ENCODE assay signal across 8 cellular contexts in genomic region chr10:99709480-99710229, GRCh38. TPM values are rescaled to one million over a fixed set of nuclear protein-coding genes. Genes with fewer than 3 reads are reported as not detected.
A peak's percentile ranks its signal among the peaks of the same experiment; 100 is the strongest.
DNase-seq lines count a peak whose midpoint lies in the region; ATAC-seq, FAIRE-seq and TF ChIP-seq lines count a peak whose summit lies in the region.

No MANE protein-coding gene starts in this region.

- no peak for TF ChIP-seq CTCF in GM13976 (IDR thresholded peaks at IDR 0.05; ENCODE audit: borderline replicate concordance, control extremely low read depth, extremely low read depth, insufficient read depth, missing control alignments)
- no peak for TF ChIP-seq CTCF in H9 (conservative IDR thresholded peaks at IDR 0.05)
- TF ChIP-seq CTCF in CD14-positive monocyte (IDR thresholded peaks at IDR 0.05) = no peak

- no peak overlapping the region for H3K56ac ChIP-seq in H9 (ENCODE audit: insufficient read length, low read depth, low read length)

- H3K4me1 Mint-ChIP-seq in H9 (no peaks in the 10 kb centered on the region), CD14-positive monocyte (peaks cover 2% of the 10 kb centered on the region)

- DNase-seq in GM13976 (ENCODE audit: low spot score) (peak; percentile 38), H9 (peak; percentile 40), SK-N-MC (ENCODE audit: low read depth, low spot score) (no peak), left colon (no peak), Kasumi-1 (lab: John Stamatoyannopoulos, UW) (no peak), CD14-positive monocyte (ENCODE audit: low spot score) (no peak), NOMO-1 (lab: John Stamatoyannopoulos, UW; ENCODE audit: unreplicated experiment in 2 of 2) (no peak), small intestine (no peak)

- H2AFZ ChIP-seq in H9 (ENCODE audit: low read length) = no peak overlapping the region

- H3K27me3 Mint-ChIP-seq in H9 (ENCODE audit: low read depth) (no peaks in the 10 kb centered on the region), CD14-positive monocyte (ENCODE audit: low read depth in 3 of 3) (no peaks in the 10 kb centered on the region)

- no peak overlapping the region for H4K5ac ChIP-seq in H9 (ENCODE audit: insufficient read length, low read depth, low read length)

- no peak overlapping the region for H2BK12ac ChIP-seq in H9 (ENCODE audit: insufficient read length, low read depth, low read length)

- H3K4ac ChIP-seq in H9 (ENCODE audit: low read depth, low read length) = no peak overlapping the region

- H4K20me1 ChIP-seq in H9 (ENCODE audit: control insufficient read depth, insufficient read depth, insufficient read length) = no peaks in the 10 kb centered on the region

- no peak overlapping the region for H2BK5ac ChIP-seq in H9 (ENCODE audit: insufficient read length, low read length)

- H3K36me3 Mint-ChIP-seq in H9 (ENCODE audit: insufficient read depth in 1 of 3, low read depth in 3 of 3) (peaks cover 11 to 36% (median 23%) of the 10 kb centered on the region in 3 experiments; a peak in 6 of 7 replicates), CD14-positive monocyte (peaks cover 61 to 72% of the 10 kb centered on the region in 2 donors)

- H3K14ac ChIP-seq in H9 (ENCODE audit: insufficient read depth, low read length) = no peak overlapping the region

- H3K36me3 ChIP-seq in SK-N-MC (ENCODE audit: insufficient read depth, low read length) (no peaks in the 10 kb centered on the region), small intestine (ENCODE audit: control insufficient read depth in 2 of 2, insufficient read depth in 2 of 2, low read length in 2 of 2) (peaks cover 11 to 23% of the 10 kb centered on the region in 2 donors)

- H3K4me3 ChIP-seq in SK-N-MC = peak overlapping the region; percentile 57
- no peak overlapping the region for H3K4me3 ChIP-seq in small intestine (ENCODE audit: low read depth in 1 of 2, low read length in 2 of 2)

- intact Hi-C loops in left colon (cut with DNase I, micrococcal nuclease) = loop anchor here in 1 of 2 donors (10.0 kb wide), 1 partner anchor 85 kb away; the partner anchor contains the start of gene SLC25A28
- intact Hi-C loops in CD14-positive monocyte (cut with micrococcal nuclease) = loop anchor here (2.0 to 10.0 kb wide), 5 partner anchors 79 to 275 kb away; partner anchors contain the start of gene GOT1 (in 1 of the 2)

- H3K9ac ChIP-seq in H9 (ENCODE audit: extremely low read depth, insufficient read length, low read length) (no peak overlapping the region), SK-N-MC (ENCODE audit: insufficient read length) (no peak overlapping the region)

- no peaks in the 10 kb centered on the region for H3K27me3 ChIP-seq in H9 (ENCODE audit: insufficient read depth, low read length)
- H3K27me3 ChIP-seq in small intestine (ENCODE audit: control insufficient read depth in 2 of 2, insufficient read depth in 2 of 2, low read length in 2 of 2) = no peaks in the 10 kb centered on the region

- peak; percentile 24 for ATAC-seq in left colon

- no peak overlapping the region for H3T11ph ChIP-seq in H9 (ENCODE audit: low read length)

- H3K4me2 ChIP-seq in H9 (ENCODE audit: insufficient read depth, insufficient read length, low read length) = no peak overlapping the region

- no peaks in the 10 kb centered on the region for H3K23me2 ChIP-seq in H9 (ENCODE audit: insufficient read length, low read depth, low read length, poor library complexity, severe bottlenecking)

- H3K27ac Mint-ChIP-seq in H9 = no peak overlapping the region; a peak in 1 of 7 replicates
- peak overlapping the region in 1 of 7 donors; percentile 46 for H3K27ac Mint-ChIP-seq in CD14-positive monocyte

- no peaks in the 10 kb centered on the region for H3K9me3 ChIP-seq in H9 (ENCODE audit: control insufficient read depth, low read depth, low read length)
- no peaks in the 10 kb centered on the region for H3K9me3 ChIP-seq in SK-N-MC (ENCODE audit: low read depth, low read length)
- H3K9me3 ChIP-seq in small intestine (ENCODE audit: control insufficient read depth, low read depth) = no peaks in the 10 kb centered on the region

- no peak overlapping the region for H4K8ac ChIP-seq in H9 (replicated peaks; ENCODE audit: insufficient read length, low read depth, low read length)

- no peak overlapping the region for H2BK20ac ChIP-seq in H9 (ENCODE audit: low read depth, low read length, poor library complexity, severe bottlenecking)

- H3K9me3 Mint-ChIP-seq in H9 (no peaks in the 10 kb centered on the region), CD14-positive monocyte (no peaks in the 10 kb centered on the region)

- in situ Hi-C loops in GM13976 (cut with MboI; ENCODE audit: low sequenced_read_pairs, unreplicated experiment) = loop anchor here (25.0 kb wide), 1 partner anchor 272 kb away; the partner anchor contains the start of gene GOT1

- H3K27ac ChIP-seq in H9 (ENCODE audit: insufficient read length, low read depth, low read length) = no peak overlapping the region
- peak overlapping the region; percentile 94 for H3K27ac ChIP-seq in SK-N-MC
- H3K27ac ChIP-seq in small intestine (ENCODE audit: low read depth in 1 of 2, low read length in 1 of 2) = no peak overlapping the region

- H3K4me1 ChIP-seq in H9 (ENCODE audit: insufficient read depth, low read length) (no peaks in the 10 kb centered on the region), small intestine (ENCODE audit: control insufficient read depth in 2 of 2, insufficient read depth in 1 of 2, low read depth in 1 of 2, low read length in 1 of 2) (no peaks in the 10 kb centered on the region)

- H3K23ac ChIP-seq in H9 (ENCODE audit: insufficient read length, low read depth, low read length) = no peak overlapping the region

- no peak for FAIRE-seq in small intestine (lab: Jason Lieb, UNC)

- H3K4me3 Mint-ChIP-seq in H9 (no peak overlapping the region), CD14-positive monocyte (no peak overlapping the region)

- no peak overlapping the region for H2AK5ac ChIP-seq in H9 (ENCODE audit: insufficient read length, low read length)

- no peaks in the 10 kb centered on the region for H3K79me2 ChIP-seq in H9 (ENCODE audit: insufficient read depth, low read length)

- H4K91ac ChIP-seq in H9 (ENCODE audit: insufficient read length, low read depth, low read length) = no peak overlapping the region

- no peak overlapping the region for H3K18ac ChIP-seq in H9 (ENCODE audit: insufficient read length, low read depth, low read length)

- no peak overlapping the region for H2BK15ac ChIP-seq in H9 (ENCODE audit: low read depth, low read length)

- H3K79me1 ChIP-seq in H9 (ENCODE audit: insufficient read depth, low read depth, low read length, poor library complexity, severe bottlenecking) = no peaks in the 10 kb centered on the region

- no CpG with 5 or more reads among the region's 4 CpGs for WGBS in H9 (ENCODE audit: extremely low coverage, insufficient read length, low lambda C conversion rate)
- 63 to 84% (median 68%) methylated on average over 4 of the region's 4 CpGs for WGBS in small intestine, 3 donors

- no peak overlapping the region for H2BK120ac ChIP-seq in H9 (ENCODE audit: low read depth, low read length, poor library complexity, severe bottlenecking)

RNA-seq across cellular contexts. Expression of gene COX15, which starts 22.3 kb away (rescaled TPM):
- total RNA-seq in H9 (2021) (34.2 and 37.1 TPM in 2 replicates), left colon (10 to 100 TPM; 41.4 to 43.5 TPM)
- polyA plus RNA-seq in CD14-positive monocyte (10 to 100 TPM; 35.7 to 37.6 TPM), small intestine (10 to 100 TPM; 10.3 to 24.7 (median 12.3) TPM)

RNA-seq across cellular contexts. Expression of gene CUTC, which starts 22.4 kb away (rescaled TPM):
- total RNA-seq in H9 (2021) = 21.6 and 23.4 TPM in 2 replicates
- total RNA-seq in left colon = 10 to 100 TPM; 10.1 to 13.7 TPM
- 10 to 100 TPM; 35.5 to 41.9 TPM for polyA plus RNA-seq in CD14-positive monocyte
- polyA plus RNA-seq in small intestine = 10 to 100 TPM; 21.1 to 21.7 (median 21.5) TPM

RNA-seq across cellular contexts. Expression of gene ENTPD7, which starts 50.3 kb away (rescaled TPM):
- total RNA-seq in H9 (2021) = 14.4 and 14.5 TPM in 2 replicates
- total RNA-seq in left colon = 10 to 100 TPM; 20.2 to 21.5 TPM
- 1 to 10 TPM; 2.2 to 2.9 TPM for polyA plus RNA-seq in CD14-positive monocyte
- polyA plus RNA-seq in small intestine = 1 to 10 TPM; 7.3 to 9.5 (median 9.2) TPM

Comparison
In these comparisons a context has a peak if more than half of its experiments do, and no peak if none do; other contexts are left out.
1. DNase-seq: peak in GM13976 (single experiment) and H9 (single experiment); none in SK-N-MC (single experiment), left colon (0 of 2), Kasumi-1 (0 of 2), CD14-positive monocyte (single experiment), NOMO-1 (0 of 2) and small intestine (single experiment).